ENCODE assay signal across 22 cellular contexts in the genomic region with DNA sequence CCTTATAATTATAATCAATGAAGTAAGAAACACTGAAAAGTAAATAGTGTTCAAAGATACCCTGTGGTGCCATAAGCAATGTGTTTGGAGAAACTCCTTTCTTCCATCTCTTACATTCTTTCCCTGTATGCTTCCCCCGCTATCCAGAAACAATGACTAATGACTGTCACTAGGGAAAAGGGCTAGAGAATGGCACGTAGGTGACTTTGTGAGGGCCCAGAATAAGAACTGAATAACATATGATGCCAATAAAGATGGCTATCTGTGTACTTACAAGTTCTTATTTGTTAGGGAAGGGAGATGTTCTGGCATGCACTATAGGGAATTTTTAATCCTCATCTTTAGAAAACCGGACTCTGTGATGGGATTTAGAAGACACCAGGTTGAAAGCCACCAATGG. TPM values are rescaled to one million over a fixed set of nuclear protein-coding genes. Genes with fewer than 3 reads are reported as not detected.
A peak's percentile ranks its signal among the peaks of the same experiment; 100 is the strongest.
DNase-seq lines count a peak whose midpoint lies in the region; ATAC-seq, FAIRE-seq and TF ChIP-seq lines count a peak whose summit lies in the region.
"Had no signal": no experiment of that assay in that cellular context is flagged by ENCODE, and none has a peak within 500 bp of the region (broad histone marks: within the 10 kb centered on the region; RNA-seq: fewer than 3 reads in every experiment).

No MANE protein-coding gene starts in this region.

- no peaks in the 10 kb centered on the region for H3K9me3 ChIP-seq in A549
- peaks cover 2% of the 10 kb centered on the region for H3K9me3 ChIP-seq in IMR-90 (ENCODE audit: control insufficient read depth, insufficient read depth, low read length)
- H3K9me3 ChIP-seq in mammary epithelial cell (replicated peaks; ENCODE audit: insufficient read depth, low read length): no peaks in the 10 kb centered on the region
- H3K9me3 ChIP-seq: BLaER1 had no signal

- no TSS peak for BruUV-seq in IMR-90 (replicated peaks; lab: Mats Ljungman, UMichigan)
- BruUV-seq in mammary epithelial cell (replicated peaks; lab: Mats Ljungman, UMichigan): no TSS peak

- H4K20me1 ChIP-seq in IMR-90 (ENCODE audit: insufficient read depth, low read length) (no peaks in the 10 kb centered on the region), mammary epithelial cell (ENCODE audit: insufficient read depth, low read length) (no peaks in the 10 kb centered on the region)
- H4K20me1 ChIP-seq: BLaER1 had no signal

- no peak for TF ChIP-seq CTCF in A549 (IDR thresholded peaks at IDR 0.05)
- no peak for TF ChIP-seq CTCF in IMR-90 (conservative IDR thresholded peaks at IDR 0.05; ENCODE audit: low read depth, low read length)
- TF ChIP-seq CTCF in mammary epithelial cell (conservative IDR thresholded peaks at IDR 0.05 in 1 of 2, IDR thresholded peaks at IDR 0.05 in 1 of 2; ENCODE audit: extremely low read depth in 1 of 2, insufficient read depth in 1 of 2, low read depth in 1 of 2, low read length in 2 of 2): no peak

- H3K27me3 ChIP-seq in IMR-90 (ENCODE audit: control insufficient read depth, insufficient read depth, low read length) (no peaks in the 10 kb centered on the region), mammary epithelial cell (ENCODE audit: insufficient read depth, low read length) (no peaks in the 10 kb centered on the region)

- peak overlapping the region; percentile 94; the same call in 1 of the 2 replicates for H2AK5ac ChIP-seq in IMR-90 (ENCODE audit: low read depth, low read length)

- 0 out of 3 replicates have a peak overlapping the region, but pooled peaks have one; percentile 6 for H3K4me2 ChIP-seq in A549
- no peak overlapping the region for H3K4me2 ChIP-seq in IMR-90 (ENCODE audit: low read depth, low read length)
- peak overlapping the region; percentile 5 for H3K4me2 ChIP-seq in mammary epithelial cell (ENCODE audit: insufficient read depth, low read depth, low read length)
- H3K4me2 ChIP-seq: BLaER1 had no signal

- in situ Hi-C loops in IMR-90 (cut with MboI; ENCODE audit: low sequenced_read_pairs) (no loop called here), mammary epithelial cell (cut with MboI; ENCODE audit: low sequenced_read_pairs in 2 of 2) (no loop called here)

- TF ChIP-seq EP300 in A549 (IDR thresholded peaks at IDR 0.05): no peak

- H3K56ac ChIP-seq in IMR-90 (ENCODE audit: extremely low read depth, insufficient read depth, low read length): no peak overlapping the region

- no peak for ATAC-seq in A549
- ATAC-seq in IMR-90 (ENCODE audit: low read depth): no peak
- ATAC-seq in GM21528 (IDR thresholded peaks at IDR 0.05; ENCODE audit: low FRiP score, unreplicated experiment): no peak
- ATAC-seq in HG03139 (IDR thresholded peaks at IDR 0.05; ENCODE audit: unreplicated experiment): no peak
- ATAC-seq: CD8-positive, alpha-beta T cell had no signal

- H2BK5ac ChIP-seq in IMR-90 (ENCODE audit: low read depth, low read length, poor library complexity, severe bottlenecking): peak overlapping the region; percentile 41

- dilution Hi-C loops in IMR-90 (cut with HindIII; ENCODE audit: low sequenced_read_pairs, unreplicated experiment): no loop called here
- dilution Hi-C loops in mammary epithelial cell (cut with HindIII; ENCODE audit: low sequenced_read_pairs): no loop called here

- peaks cover 0 to 17% of the 10 kb centered on the region in 2 experiments; a peak in 2 of 4 replicates for H3K79me1 ChIP-seq in IMR-90 (ENCODE audit: low read depth in 1 of 2, low read length in 2 of 2)

- peak overlapping the region in 1 of 2 experiments; percentile 44; a peak in 2 of 4 replicates for H4K8ac ChIP-seq in IMR-90 (ENCODE audit: low read depth in 2 of 2, low read length in 2 of 2)

- H3K4me3 ChIP-seq in A549 (no peak overlapping the region), IMR-90 (ENCODE audit: insufficient read depth, low read depth, low read length) (no peak overlapping the region), mammary epithelial cell (replicated peaks in 1 of 3; ENCODE audit: insufficient read depth in 1 of 3, low read depth in 2 of 3, low read length in 3 of 3) (no peak overlapping the region)
- H3K4me3 ChIP-seq: BLaER1 had no signal

- H2BK20ac ChIP-seq in IMR-90 (ENCODE audit: low read depth, low read length): peak overlapping the region; percentile 100

- peak overlapping the region; percentile 99 for H3K4ac ChIP-seq in IMR-90 (ENCODE audit: low read depth, low read length)

- WGBS in A549 (ENCODE audit: missing lambda C conversion rate): 49% methylated on average over 3 of the region's 3 CpGs
- WGBS in IMR-90 (ENCODE audit: extremely low coverage in 2 of 2, insufficient read length in 1 of 2), 2 experiments: 100% methylated on average over 1 of the region's 3 CpGs; no CpG with 5 or more reads in 1 of the 2 experiments
- 16% methylated on average over 3 of the region's 3 CpGs for WGBS in mammary epithelial cell (ENCODE audit: low coverage, missing lambda C conversion rate)

- H3K4me1 ChIP-seq in A549 (peaks cover 57% of the 10 kb centered on the region), IMR-90 (ENCODE audit: control insufficient read depth, insufficient read depth, low read length) (peaks cover 24% of the 10 kb centered on the region), mammary epithelial cell (ENCODE audit: insufficient read depth, low read length) (peaks cover 56% of the 10 kb centered on the region)
- H3K4me1 ChIP-seq: BLaER1 had no signal

- POLR2A ChIA-PET in A549 (lab: Yijun Ruan, JAX) (no interaction called here), IMR-90 (lab: Charles Lee; ENCODE audit: unreplicated experiment) (no interaction called here)

- no peak overlapping the region for H3K9ac ChIP-seq in IMR-90 (ENCODE audit: low read depth, low read length)
- no peak overlapping the region for H3K9ac ChIP-seq in mammary epithelial cell (ENCODE audit: insufficient read depth, low read length)
- H3K9ac ChIP-seq: BLaER1 had no signal

- H3K23ac ChIP-seq in IMR-90 (ENCODE audit: low read depth, low read length): no peak overlapping the region

- H2AFZ ChIP-seq in IMR-90 (replicated peaks; ENCODE audit: low read length, poor library complexity) (no peak overlapping the region), mammary epithelial cell (ENCODE audit: low read depth, low read length) (no peak overlapping the region)

- H3K27ac ChIP-seq in A549 (peak overlapping the region; percentile 97), IMR-90 (ENCODE audit: insufficient read depth, low read length) (no peak overlapping the region), mammary epithelial cell (ENCODE audit: insufficient read depth, low read depth, low read length) (no peak overlapping the region)
- H3K27ac ChIP-seq: BLaER1 had no signal

- H3K36me3 ChIP-seq in IMR-90 (ENCODE audit: control insufficient read depth, insufficient read depth, low read length): no peaks in the 10 kb centered on the region
- no peaks in the 10 kb centered on the region for H3K36me3 ChIP-seq in mammary epithelial cell (ENCODE audit: insufficient read depth, low read length)
- H3K36me3 ChIP-seq: BLaER1 had no signal

- peak overlapping the region; percentile 100 for H2BK120ac ChIP-seq in IMR-90 (ENCODE audit: low read depth, low read length)

- H2AK9ac ChIP-seq in IMR-90 (replicated peaks; ENCODE audit: low read depth, low read length, poor library complexity): no peak overlapping the region

- peaks cover 16% of the 10 kb centered on the region for H3K79me2 ChIP-seq in mammary epithelial cell (ENCODE audit: insufficient read depth, low read length)

- H4K91ac ChIP-seq in IMR-90 (ENCODE audit: insufficient read depth, low read depth, low read length): peak overlapping the region; percentile 98

- TF ChIP-seq RAD21 in A549 (conservative IDR thresholded peaks at IDR 0.05 in 1 of 2, IDR thresholded peaks at IDR 0.05 in 1 of 2) (no peak), IMR-90 (IDR thresholded peaks at IDR 0.05; ENCODE audit: low read length) (no peak)

- CTCF ChIA-PET in A549 (lab: Yijun Ruan, JAX): interaction anchor here (0.9 to 2.4 kb wide), 4 partner anchors 12 to 72 kb away, joined by 3 to 12 read pairs (median 8); no protein-coding TSS in a partner anchor
- CTCF ChIA-PET in IMR-90 (lab: Yijun Ruan, JAX): no interaction called here
- CTCF ChIA-PET in mammary epithelial cell (lab: Charles Lee; ENCODE audit: low non-redundant PET): no interaction called here

- peak overlapping the region; percentile 28; the same call in 1 of the 2 replicates for H3K18ac ChIP-seq in IMR-90 (ENCODE audit: low read depth, low read length)

- H2BK15ac ChIP-seq in IMR-90 (ENCODE audit: low read depth, low read length): peak overlapping the region; percentile 89

- FAIRE-seq in A549 (lab: Jason Lieb, UNC): peak; percentile 18
- FAIRE-seq: A204.1, GM12891, GM18507, H1 had no signal

- H3K14ac ChIP-seq in IMR-90 (replicated peaks; ENCODE audit: low read depth, low read length): peak overlapping the region; percentile 81

- peaks cover 30% of the 10 kb centered on the region for H3K9me1 ChIP-seq in IMR-90 (ENCODE audit: insufficient read depth, low read length)

- DNase-seq in A549 (ENCODE audit: low read depth in 1 of 2, low spot score in 1 of 2) (no peak), IMR-90 (no peak), NCI-H69 (lab: John Stamatoyannopoulos, UW) (peak; percentile 78), mammary epithelial cell (no peak), EL (no peak), activated T-cell treated with anti-CD3 and anti-CD28 coated beads for 4 hours (no peak)
- DNase-seq: Calu3; CD8-positive, alpha-beta T cell; Karpas-422; NCI-H1694 treated with DMSO at 0.1 percent for 48 hours; NCI-H2107; NCI-H82; OCI-M1; T-helper 1 cell had no signal

- intact Hi-C loops in IMR-90 (cut with micrococcal nuclease) (no loop called here), mammary epithelial cell (cut with micrococcal nuclease) (no loop called here)

- H4K5ac ChIP-seq in IMR-90 (ENCODE audit: low read depth, low read length): no peak overlapping the region

- TF ChIP-seq POLR2A in A549 (IDR thresholded peaks at IDR 0.05; ENCODE audit: low read length) (no peak), IMR-90 (IDR thresholded peaks at IDR 0.05; ENCODE audit: low read depth, low read length) (no peak)

RNA-seq across cellular contexts. Expression of gene KRT7, which starts 4.7 kb away (rescaled TPM):
- polyA plus RNA-seq in A549 (2011; rRNA removed) (2,033 and 2,623 TPM in 2 replicates), A549 (2017; fragmentation: RNase III; extraction: RNeasy Plus Mini Kit Qiagen cat#74134 plus additional on column Dnase treatment) (3,055 to 3,652 TPM (median 3,189 TPM) in 3 replicates), IMR-90 (2012; rRNA removed) (1.4 and 1.7 TPM in 2 replicates), mammary epithelial cell (3,281 TPM)
- polyA plus RNA-seq in A549 (2012; cell fraction: cytosol; rRNA removed): 5,680 and 6,103 TPM in 2 replicates
- polyA plus RNA-seq in A549 (2012; cell fraction: nucleus; rRNA removed): 6,979 and 9,418 TPM in 2 replicates
- polyA minus RNA-seq in A549 (2011; rRNA and poly(A)+ RNA removed): 2,472 and 2,922 TPM in 2 replicates
- total RNA-seq in IMR-90 (2012; rRNA removed) (0.54 and 1.4 TPM in 2 replicates), mammary epithelial cell (1,000 to 10,000 TPM; 2,215 to 3,387 TPM)
- 2.5 and 3.4 TPM in 2 replicates for polyA plus RNA-seq in IMR-90 (2012; cell fraction: cytosol; rRNA removed)
- 0.60 and 1.7 TPM in 2 replicates for polyA plus RNA-seq in IMR-90 (2012; cell fraction: nucleus; rRNA removed; ENCODE audit: low replicate concordance)
- polyA minus RNA-seq in mammary epithelial cell: 4,390 TPM
- total RNA-seq: CD8-positive, alpha-beta T cell had no signal
- polyA plus RNA-seq: IgD-negative memory B cell had no signal

RNA-seq across cellular contexts. Expression of gene KRT80, which starts 36.6 kb away (rescaled TPM):
- polyA plus RNA-seq in A549 (2011; rRNA removed) (59.8 and 63.1 TPM in 2 replicates), A549 (2017; fragmentation: RNase III; extraction: RNeasy Plus Mini Kit Qiagen cat#74134 plus additional on column Dnase treatment) (38.3 to 56.4 TPM (median 46.0 TPM) in 3 replicates), IMR-90 (2012; rRNA removed) (3.4 TPM in 2 replicates), mammary epithelial cell (1.2 TPM)
- 62.9 and 86.5 TPM in 2 replicates for polyA plus RNA-seq in A549 (2012; cell fraction: cytosol; rRNA removed)
- polyA plus RNA-seq in A549 (2012; cell fraction: nucleus; rRNA removed): 87.4 and 102 TPM in 2 replicates
- 76.5 and 77.5 TPM in 2 replicates for polyA minus RNA-seq in A549 (2011; rRNA and poly(A)+ RNA removed)
- total RNA-seq in IMR-90 (2012; rRNA removed) (0.54 and 0.56 TPM in 2 replicates), mammary epithelial cell (1 to 10 TPM; 1.8 to 2.7 TPM)
- 1.2 and 2.4 TPM in 2 replicates for polyA plus RNA-seq in IMR-90 (2012; cell fraction: cytosol; rRNA removed)
- 14.7 and 18.0 TPM in 2 replicates for polyA plus RNA-seq in IMR-90 (2012; cell fraction: nucleus; rRNA removed; ENCODE audit: low replicate concordance)
- polyA minus RNA-seq in mammary epithelial cell: not detected
- total RNA-seq: CD8-positive, alpha-beta T cell; H1 had no signal
- polyA plus RNA-seq: IgD-negative memory B cell had no signal

RNA-seq across cellular contexts. Expression of gene KRT86, which starts 46.1 kb away (rescaled TPM):
- polyA plus RNA-seq in A549 (2011; rRNA removed) (23.5 and 43.0 TPM in 2 replicates), A549 (2017; fragmentation: RNase III; extraction: RNeasy Plus Mini Kit Qiagen cat#74134 plus additional on column Dnase treatment) (331 to 441 TPM (median 378 TPM) in 3 replicates), IMR-90 (2012; rRNA removed) (0.06 TPM in 1 of 2 replicates, not detected in the other), mammary epithelial cell (8.6 TPM)
- 10.6 and 13.1 TPM in 2 replicates for polyA plus RNA-seq in A549 (2012; cell fraction: cytosol; rRNA removed)
- 73.1 and 148 TPM in 2 replicates for polyA plus RNA-seq in A549 (2012; cell fraction: nucleus; rRNA removed)
- 4.4 and 5.3 TPM in 2 replicates for polyA minus RNA-seq in A549 (2011; rRNA and poly(A)+ RNA removed)
- total RNA-seq in IMR-90 (2012; rRNA removed) (not detected in 2 replicates), mammary epithelial cell (10 to 100 TPM in 1 of 2 donors, 1 to 10 TPM in 1; 6.3 to 34.9 TPM)
- polyA plus RNA-seq in IMR-90 (2012; cell fraction: cytosol; rRNA removed): 0.01 TPM in 1 of 2 replicates, not detected in the other
- 0.03 TPM in 1 of 2 replicates, not detected in the other for polyA plus RNA-seq in IMR-90 (2012; cell fraction: nucleus; rRNA removed; ENCODE audit: low replicate concordance)
- 0.72 TPM for polyA minus RNA-seq in mammary epithelial cell
- total RNA-seq: H1 had no signal
- polyA plus RNA-seq: IgD-negative memory B cell had no signal

Comparison
In these comparisons a context has a peak if more than half of its experiments do, and no peak if none do; other contexts are left out.
1. H3K27ac ChIP-seq: peak in A549 (2 of 2); none in IMR-90 (single experiment) and mammary epithelial cell (single experiment).
2. RNA of gene KRT7, which starts 4.7 kb away (polyA plus RNA-seq): 3,281 TPM in mammary epithelial cell (single experiment) and 2,033 to 9,418 TPM in A549; 0.60 to 3.4 TPM in IMR-90; every median in the first group is over 100 times any median in the second.